Comparison of ENCODE assay signal across 8 cellular contexts in the genomic region with DNA sequence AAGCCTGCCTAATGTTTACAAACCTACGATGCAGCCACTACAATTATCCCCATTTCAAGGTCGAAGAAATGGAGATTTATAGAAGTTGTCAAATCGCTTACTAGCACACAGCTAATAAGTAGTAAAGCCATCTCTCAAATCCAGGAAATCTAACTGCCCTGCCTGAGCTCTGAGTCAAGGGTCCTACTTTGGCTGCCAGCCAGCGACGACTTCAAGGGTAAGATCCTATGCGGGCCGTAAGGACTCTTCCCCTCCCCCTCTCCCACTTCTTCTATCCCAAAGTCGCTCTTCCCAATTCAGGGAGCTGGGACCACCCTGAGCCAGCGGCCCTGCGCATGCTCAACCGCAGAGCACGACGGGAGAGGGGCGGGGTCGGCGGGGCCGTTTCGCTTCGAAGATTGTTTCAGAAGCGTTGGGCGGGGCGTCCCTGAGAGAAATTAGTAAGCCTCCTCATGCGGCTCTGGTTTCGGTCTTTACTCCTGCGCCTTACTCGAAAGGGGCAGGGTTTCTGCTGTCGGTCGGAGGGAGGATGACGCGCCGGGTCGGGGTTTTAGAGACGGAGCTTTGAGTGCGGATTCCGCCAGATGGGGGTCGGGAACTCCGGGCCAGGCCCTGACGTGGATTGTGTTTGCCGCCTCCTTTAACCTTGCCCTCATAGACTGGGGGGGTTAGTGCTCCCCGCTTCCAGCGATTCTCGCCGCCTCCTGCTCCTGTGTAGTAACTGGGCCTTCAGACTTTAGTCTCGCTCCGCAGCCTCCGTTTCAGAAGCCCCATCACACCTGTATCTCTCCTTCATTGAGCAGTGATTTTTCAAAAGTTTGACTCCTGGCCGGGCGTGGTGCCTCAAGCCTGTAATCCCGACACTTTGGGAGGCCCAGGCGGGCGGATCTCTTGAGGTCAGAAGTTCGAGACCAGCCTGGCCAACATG. TPM values are rescaled to one million over a fixed set of nuclear protein-coding genes. Genes with fewer than 3 reads are reported as not detected.
A peak's percentile ranks its signal among the peaks of the same experiment; 100 is the strongest.
DNase-seq lines count a peak whose midpoint lies in the region; ATAC-seq and TF ChIP-seq lines count a peak whose summit lies in the region.

A gene (plus strand): TSS at position 383 of the 928 bp plus-strand sequence. CDS start 14,603 bp downstream, outside the sequence.

- ATAC-seq in CD4-positive, alpha-beta T cell (ENCODE audit: poor library complexity), result peak; percentile 86
- ATAC-seq in GM19438 (IDR thresholded peaks at IDR 0.05; ENCODE audit: low read depth, unreplicated experiment), result peak; percentile 95

- H3K27ac ChIP-seq in CD4-positive, alpha-beta T cell (ENCODE audit: low read depth, low read length), result peak within 1 kb of the TSS; percentile 75
- H3K27ac ChIP-seq in mesendoderm (ENCODE audit: low read depth, low read length), result peak within 1 kb of the TSS; percentile 84

- peak within 1 kb of the TSS; percentile 94 for H3K56ac ChIP-seq in mesendoderm (ENCODE audit: low read length)

- peak within 1 kb of the TSS; percentile 99 for H3K27ac Mint-ChIP-seq in CD4-positive, alpha-beta T cell

- peaks cover 30% of the 10 kb centered on the region for H3K79me2 ChIP-seq in mesendoderm (ENCODE audit: control insufficient read depth, insufficient read depth, low read length)

- H3K4me3 Mint-ChIP-seq in CD4-positive, alpha-beta T cell, result peak within 1 kb of the TSS; percentile 99

- peak within 1 kb of the TSS; percentile 52 for H2BK5ac ChIP-seq in mesendoderm (ENCODE audit: low read length)

- peaks cover 18% of the 10 kb centered on the region for H3K36me3 Mint-ChIP-seq in CD4-positive, alpha-beta T cell (ENCODE audit: low read depth)

- intact Hi-C loops in CD4-positive, alpha-beta T cell (cut with DNase I, micrococcal nuclease), result loop anchor here (2.0 to 5.0 kb wide), 2 partner anchors 48 to 97 kb away; a partner anchor contains a TSS

- peak within 1 kb of the TSS; percentile 99 for H4K8ac ChIP-seq in mesendoderm (ENCODE audit: low read depth, low read length)

- H3K23ac ChIP-seq in mesendoderm (ENCODE audit: low read length), result no peak within 1 kb of the TSS

- H3K27me3 ChIP-seq in CD4-positive, alpha-beta T cell (ENCODE audit: control insufficient read depth, insufficient read depth, low read length), result no peaks in the 10 kb centered on the region
- H3K27me3 ChIP-seq in endocrine pancreas (ENCODE audit: control insufficient read depth, insufficient read depth, low read length) (no peaks in the 10 kb centered on the region), mesendoderm (ENCODE audit: insufficient read depth, low read length, poor library complexity) (no peaks in the 10 kb centered on the region)

- POLR2A ChIA-PET in CD4-positive, alpha-beta T cell (lab: Charles Lee), result interaction anchor here (0.7 to 2.0 kb wide), 10 partner anchors 10 to 219 kb away, joined by 3 to 13 read pairs (median 6); a partner anchor contains a TSS

- no peaks in the 10 kb centered on the region for H3K4me1 ChIP-seq in endocrine pancreas (ENCODE audit: control insufficient read depth, insufficient read depth, low read length)
- H3K4me1 ChIP-seq in mesendoderm (ENCODE audit: control insufficient read depth, low read depth, low read length), result no peaks in the 10 kb centered on the region

- peaks cover 3% of the 10 kb centered on the region for H3K9me3 Mint-ChIP-seq in CD4-positive, alpha-beta T cell

- H3K79me1 ChIP-seq in mesendoderm (ENCODE audit: low read length), result peaks cover 2% of the 10 kb centered on the region

- H3K18ac ChIP-seq in mesendoderm (ENCODE audit: low read length), result peak within 1 kb of the TSS; percentile 77

- H3K9ac ChIP-seq in endocrine pancreas (ENCODE audit: control insufficient read depth, insufficient read depth, low read length) (peak within 1 kb of the TSS; percentile 58), mesendoderm (ENCODE audit: low read length) (peak within 1 kb of the TSS; percentile 99)

- no peak within 1 kb of the TSS for H2AK5ac ChIP-seq in mesendoderm (ENCODE audit: low read length)

- H3K27me3 Mint-ChIP-seq in CD4-positive, alpha-beta T cell, result peaks cover 9% of the 10 kb centered on the region

- H3K4ac ChIP-seq in mesendoderm (ENCODE audit: low read depth, low read length), result peak within 1 kb of the TSS; percentile 41

- CTCF ChIA-PET in CD4-positive, alpha-beta T cell (lab: Charles Lee), result interaction anchor here (1.1 to 1.4 kb wide), 2 partner anchors 213 to 220 kb away, joined by 3 to 4 read pairs; a partner anchor contains a TSS

- H3K36me3 ChIP-seq in endocrine pancreas (ENCODE audit: control insufficient read depth, insufficient read depth, low read length) (no peaks in the 10 kb centered on the region), mesendoderm (ENCODE audit: control insufficient read depth, insufficient read depth, low read length) (no peaks in the 10 kb centered on the region)

- peak within 1 kb of the TSS; percentile 84 for H3K4me2 ChIP-seq in mesendoderm (ENCODE audit: low read length)

- no CpG with 5 or more reads among the region's 52 CpGs for WGBS in mesendoderm (ENCODE audit: extremely low coverage, insufficient coverage, low lambda C conversion rate)

- H4K5ac ChIP-seq in mesendoderm (ENCODE audit: low read length), result no peak within 1 kb of the TSS

- TF ChIP-seq CTCF in CD4-positive, alpha-beta T cell (IDR thresholded peaks at IDR 0.05), result no peak

- no peaks in the 10 kb centered on the region for H3K9me3 ChIP-seq in CD4-positive, alpha-beta T cell (ENCODE audit: control insufficient read depth, low read length)
- H3K9me3 ChIP-seq in endocrine pancreas (ENCODE audit: control insufficient read depth, low read length), result no peaks in the 10 kb centered on the region

- H3K4me1 Mint-ChIP-seq in CD4-positive, alpha-beta T cell (ENCODE audit: low read depth), result peaks cover 39% of the 10 kb centered on the region

- DNase-seq in CD4-positive, alpha-beta T cell, result peak; percentile 66 to 85 (median 70)
- peak; percentile 89 for DNase-seq in HK-2 (ENCODE audit: unreplicated experiment)
- DNase-seq in NCI-H82 treated with DMSO at 0.1 percent for 48 hours (lab: John Stamatoyannopoulos, UW; ENCODE audit: unreplicated experiment), result peak; percentile 96
- peak; percentile 57 to 80 (median 69) for DNase-seq in activated CD8-positive, alpha-beta memory T cell treated with anti-CD3 and anti-CD28 coated beads for 48 hours (ENCODE audit: low read depth in 2 of 3, low spot score in 2 of 3)
- DNase-seq in mesendoderm, result peak; percentile 97
- DNase-seq in stimulated activated CD8-positive, alpha-beta memory T cell treated with anti-CD3 and anti-CD28 coated beads, Interleukin-12 subunit alpha, Interleukin-12 subunit beta, amount 100 ng/mL, for 4 hours (ENCODE audit: low read depth), result peak; percentile 74

- peak within 1 kb of the TSS; percentile 39 for H2BK15ac ChIP-seq in mesendoderm (replicated peaks; ENCODE audit: low read depth)

- H3K4me3 ChIP-seq in endocrine pancreas (ENCODE audit: control insufficient read depth, insufficient read depth, low read length) (peak within 1 kb of the TSS; percentile 80), mesendoderm (ENCODE audit: low read length) (peak within 1 kb of the TSS; percentile 99)

- H2BK120ac ChIP-seq in mesendoderm (ENCODE audit: low read depth, low read length), result no peak within 1 kb of the TSS

RNA-seq across cellular contexts. Expression of the gene that starts here (rescaled TPM):
- 1 to 10 TPM; 6.3 to 6.7 TPM for total RNA-seq in CD4-positive, alpha-beta T cell
- 11.0 TPM for polyA plus RNA-seq in mesendoderm (2013, experiment 1 of 2)
- polyA plus RNA-seq in mesendoderm (2013, experiment 2 of 2), result 11.6 TPM

Comparison
In these comparisons a context has a peak if more than half of its experiments do, and no peak if none do; other contexts are left out.
1. Peak in every context shown above with its lines: DNase-seq, ATAC-seq, H3K4me3 ChIP-seq and H3K27ac ChIP-seq.